ENCODE assay signal across 22 cellular contexts in genomic region chr18:39701071-39701783, GRCh38.
DNase-seq lines count a peak whose midpoint lies in the region; ATAC-seq lines count a peak whose summit lies in the region.
"Had no signal": no experiment of that assay in that cellular context is flagged by ENCODE, and none has a peak within 500 bp of the region (broad histone marks: within the 10 kb centered on the region; RNA-seq: fewer than 3 reads in every experiment).

No MANE protein-coding gene starts in this region.

- no peak overlapping the region for H3K23ac ChIP-seq in neuronal stem cell (ENCODE audit: low read depth, low read length, poor library complexity)

- H2BK120ac ChIP-seq in neuronal stem cell (ENCODE audit: low read depth, low read length) = no peak overlapping the region

- no peak overlapping the region for H2BK12ac ChIP-seq in neuronal stem cell (ENCODE audit: low read length)

- no peaks in the 10 kb centered on the region for H3K79me1 ChIP-seq in neuronal stem cell (ENCODE audit: low read depth, low read length)

- H3K9me3 ChIP-seq in neuronal stem cell (replicated peaks in 1 of 2; ENCODE audit: control insufficient read depth in 2 of 2, insufficient read depth in 1 of 2, low read depth in 1 of 2, low read length in 2 of 2) = peaks cover 0 to 5% of the 10 kb centered on the region in 2 donors
- H3K9me3 ChIP-seq: breast epithelium, SK-N-SH, thoracic aorta had no signal

- H3K9ac ChIP-seq in neuronal stem cell (ENCODE audit: low read depth, low read length, poor library complexity) = no peak overlapping the region
- H3K9ac ChIP-seq: SK-N-SH had no signal

- H2BK15ac ChIP-seq in neuronal stem cell (ENCODE audit: low read length) = no peak overlapping the region

- H3K27me3 ChIP-seq in neuronal stem cell (ENCODE audit: control insufficient read depth in 3 of 3, insufficient read depth in 3 of 3, low read depth in 1 of 3, low read length in 3 of 3) = no peaks in the 10 kb centered on the region
- H3K27me3 ChIP-seq: breast epithelium had no signal

- H4K8ac ChIP-seq in neuronal stem cell (ENCODE audit: low read depth, low read length) = no peak overlapping the region

- H3K27ac ChIP-seq in neuronal stem cell (replicated peaks; ENCODE audit: low read length) = no peak overlapping the region
- H3K27ac ChIP-seq: breast epithelium, thoracic aorta had no signal

- ATAC-seq in HG02571 (IDR thresholded peaks at IDR 0.05; ENCODE audit: unreplicated experiment) = no peak
- ATAC-seq: stimulated activated memory B cell treated with anti-CD40 and anti-IgM and Interleukin-4, amounts not matched to agents 10 μg/mL and 1 μg/mL and 100 μg/mL, for 72 hours; T-helper 17 cell had no signal

- H3K4me1 ChIP-seq in neuronal stem cell (ENCODE audit: control insufficient read depth in 2 of 2, insufficient read depth in 1 of 2, low read depth in 1 of 2, low read length in 2 of 2) = peaks cover 7 to 9% of the 10 kb centered on the region in 2 donors
- H3K4me1 ChIP-seq: breast epithelium had no signal

- H3K18ac ChIP-seq in neuronal stem cell (ENCODE audit: low read length) = no peak overlapping the region

- peak overlapping the region; percentile 6 for H2AFZ ChIP-seq in neuronal stem cell (ENCODE audit: low read length)

- no CpG with 5 or more reads among the region's 4 CpGs for WGBS in neuronal stem cell (ENCODE audit: extremely low coverage in 2 of 2, insufficient read length in 2 of 2, insufficient replicate concordance in 1 of 2), 2 donors

- DNase-seq in ELR (ENCODE audit: low read depth) (peak; percentile 5), NCI-H2227 (lab: John Stamatoyannopoulos, UW; ENCODE audit: unreplicated experiment) (peak; percentile 30), fibroblast of gingiva (ENCODE audit: low read depth) (peak; percentile 9), neuronal stem cell (ENCODE audit: low spot score) (no peak), NCI-H1092 treated with DMSO at 0.1 percent for 48 hours (lab: John Stamatoyannopoulos, UW) (no peak), hepatic stellate cell (ENCODE audit: low spot score) (no peak)
- DNase-seq: activated CD4-positive, alpha-beta T cell treated with anti-CD3 and anti-CD28 coated beads, Interleukin-2, amount 50 U/mL, for 1 hour; activated naive CD4-positive, alpha-beta T cell treated with anti-CD3 and anti-CD28 coated beads, Interleukin-2, amount 50 U/mL, for 16 hours; amygdala; CD4-positive, CD25-positive, alpha-beta regulatory T cell; GDM1; GOT3; KBM-7; NCI-H2171 treated with DMSO at 0.1 percent for 48 hours; NCI-H69; SK-N-SH; stimulated activated CD4-positive, alpha-beta T cell treated with anti-CD3 and anti-CD28 coated beads, Interleukin-4, amount 100 ng/mL, for 1 hour; T-helper 17 cell had no signal

- H4K91ac ChIP-seq in neuronal stem cell (ENCODE audit: low read depth, low read length, poor library complexity) = no peak overlapping the region

- H3K4ac ChIP-seq in neuronal stem cell (ENCODE audit: low read length) = no peak overlapping the region

- H2AK5ac ChIP-seq in neuronal stem cell (ENCODE audit: low read depth, low read length) = no peak overlapping the region

- H2BK5ac ChIP-seq in neuronal stem cell (ENCODE audit: low read length) = no peak overlapping the region

- H3K4me3 ChIP-seq in neuronal stem cell (ENCODE audit: low read length in 2 of 2) = no peak overlapping the region
- H3K4me3 ChIP-seq: breast epithelium, thoracic aorta had no signal

- no peaks in the 10 kb centered on the region for H3K36me3 ChIP-seq in neuronal stem cell (replicated peaks in 1 of 2; ENCODE audit: control insufficient read depth in 2 of 2, insufficient read depth in 2 of 2, low read length in 2 of 2)
- H3K36me3 ChIP-seq: breast epithelium, thoracic aorta had no signal

- H3K14ac ChIP-seq in neuronal stem cell (ENCODE audit: low read length) = no peak overlapping the region

- H3K4me2 ChIP-seq in neuronal stem cell (ENCODE audit: insufficient read depth, low read length, poor library complexity, severe bottlenecking) = no peak overlapping the region
- H3K4me2 ChIP-seq: SK-N-SH had no signal

Comparison
In these comparisons a context has a peak if more than half of its experiments do, and no peak if none do; other contexts are left out.
1. DNase-seq: peak in ELR (single experiment), NCI-H2227 (single experiment) and fibroblast of gingiva (single experiment); none in neuronal stem cell (single experiment), NCI-H1092 treated with DMSO at 0.1 percent for 48 hours (single experiment) and hepatic stellate cell (single experiment).